In genomic region chr3:4429648-4430350, GRCh38 we compare ENCODE assay signal across 27 cellular contexts. TPM values are rescaled to one million over a fixed set of nuclear protein-coding genes. Genes with fewer than 3 reads are reported as not detected.
DNase-seq lines count a peak whose midpoint lies in the region; ATAC-seq, FAIRE-seq and TF ChIP-seq lines count a peak whose summit lies in the region.
"Had no signal": no experiment of that assay in that cellular context is flagged by ENCODE, and none has a peak within 500 bp of the region (broad histone marks: within the 10 kb centered on the region; RNA-seq: fewer than 3 reads in every experiment).

No MANE protein-coding gene starts in this region.

- no peaks in the 10 kb centered on the region for H4K20me1 ChIP-seq in Loucy (ENCODE audit: insufficient read depth, low read length, poor library complexity, severe bottlenecking)

- no peak overlapping the region for H3K4me3 Mint-ChIP-seq in activated CD8-positive, alpha-beta T cell treated with anti-CD3 and anti-CD28 coated beads for 36 hours
- H3K4me3 Mint-ChIP-seq: CD4-positive, alpha-beta memory T cell; IgD-negative memory B cell had no signal

- TF ChIP-seq EP300 in A549 (IDR thresholded peaks at IDR 0.05): no peak

- no peaks in the 10 kb centered on the region for H3K27me3 Mint-ChIP-seq in activated CD8-positive, alpha-beta T cell treated with anti-CD3 and anti-CD28 coated beads for 36 hours
- H3K27me3 Mint-ChIP-seq: CD4-positive, alpha-beta memory T cell; IgD-negative memory B cell had no signal

- 74% methylated on average over 6 of the region's 6 CpGs for WGBS in A549 (ENCODE audit: missing lambda C conversion rate)

- peaks cover 7% of the 10 kb centered on the region; the same call in 2 of the 3 replicates for H3K4me1 ChIP-seq in A549
- H3K4me1 ChIP-seq in Loucy (ENCODE audit: insufficient read depth, low read length, poor library complexity, severe bottlenecking): peaks cover 19% of the 10 kb centered on the region
- peaks cover 13% of the 10 kb centered on the region for H3K4me1 ChIP-seq in left ventricle myocardium inferior

- peak; percentile 43 to 62; a peak in 2 of 6 replicates for ATAC-seq in A549
- ATAC-seq in activated CD8-positive, alpha-beta T cell treated with anti-CD3 and anti-CD28 coated beads for 36 hours: no peak
- no peak for ATAC-seq in omental fat pad (ENCODE audit: low FRiP score)
- ATAC-seq: GM12878, HCT116 had no signal

- H3K9me3 ChIP-seq in A549 (no peaks in the 10 kb centered on the region), Loucy (ENCODE audit: insufficient read depth, low read depth, low read length) (peaks cover 4% of the 10 kb centered on the region; the same call in 1 of the 2 replicates), left ventricle myocardium inferior (replicated peaks) (peaks cover 12% of the 10 kb centered on the region)

- H3F3A ChIP-seq in Loucy (ENCODE audit: low read depth): no peaks in the 10 kb centered on the region

- no peaks in the 10 kb centered on the region for H3K36me3 ChIP-seq in Loucy (ENCODE audit: insufficient read depth, low read length)
- H3K36me3 ChIP-seq in left ventricle myocardium inferior: peaks cover 17% of the 10 kb centered on the region

- no peaks in the 10 kb centered on the region for H3K9me2 ChIP-seq in Loucy (replicated peaks; ENCODE audit: low read depth, low read length)

- no peak for FAIRE-seq in A549 (lab: Jason Lieb, UNC)
- FAIRE-seq: GM12878 had no signal

- H3K27me3 ChIP-seq in Loucy (ENCODE audit: insufficient read depth, low read length, poor library complexity, severe bottlenecking) (no peaks in the 10 kb centered on the region), left ventricle myocardium inferior (ENCODE audit: low read depth) (no peaks in the 10 kb centered on the region)

- TF ChIP-seq CTCF in A549 (IDR thresholded peaks at IDR 0.05) (no peak), Loucy (conservative IDR thresholded peaks at IDR 0.05; ENCODE audit: low read length) (0 out of 2 replicates have a peak, but pooled peaks have one; percentile 11), left ventricle myocardium inferior (IDR thresholded peaks at IDR 0.05; ENCODE audit: borderline replicate concordance) (peak; percentile 32), omental fat pad (IDR thresholded peaks at IDR 0.05) (no peak)
- no peak for TF ChIP-seq CTCF in activated CD8-positive, alpha-beta T cell treated with anti-CD3 and anti-CD28 coated beads for 36 hours (IDR thresholded peaks at IDR 0.05)

- H3K4me2 ChIP-seq in A549 (no peak overlapping the region), Loucy (ENCODE audit: low read depth, low read length, poor library complexity, severe bottlenecking) (no peak overlapping the region)
- H3K4me2 ChIP-seq: KMS-11 had no signal

- H3K27ac Mint-ChIP-seq in activated CD8-positive, alpha-beta T cell treated with anti-CD3 and anti-CD28 coated beads for 36 hours: no peak overlapping the region

- H3K36me3 Mint-ChIP-seq in activated CD8-positive, alpha-beta T cell treated with anti-CD3 and anti-CD28 coated beads for 36 hours (ENCODE audit: low read depth): peaks cover 13% of the 10 kb centered on the region

- DNase-seq in A549 (ENCODE audit: low read depth in 1 of 2, low spot score in 1 of 2) (no peak), dermis microvascular lymphatic vessel endothelial cell (ENCODE audit: low read depth in 2 of 2) (peak; percentile 56 to 66), left ventricle myocardium inferior (no peak), COLO668 (lab: John Stamatoyannopoulos, UW; ENCODE audit: unreplicated experiment) (no peak), omental fat pad (ENCODE audit: low spot score) (no peak)
- no peak for DNase-seq in activated CD8-positive, alpha-beta T cell treated with anti-CD3 and anti-CD28 coated beads for 36 hours
- DNase-seq: C1 segment of cervical spinal cord; CD4-positive, alpha-beta memory T cell; DMS 273 treated with DMSO at 0.1 percent for 48 hours; DMS79; EL; GDM1; NCI-H1048; NCI-H1417; NCI-H1694; NCI-H2029 treated with DMSO at 0.1 percent for 48 hours; NCI-H2227 treated with DMSO at 0.1 percent for 48 hours; NCI-H510A; NCI-H69; RPMI8226; SHP77 treated with DMSO at 0.1 percent for 48 hours had no signal

- no peaks in the 10 kb centered on the region for H3K79me2 ChIP-seq in Loucy (ENCODE audit: insufficient read depth, low read length)

- H3K4me3 ChIP-seq in A549: no peak overlapping the region
- H3K4me3 ChIP-seq in Loucy (ENCODE audit: low read length, poor library complexity, severe bottlenecking): no peak overlapping the region
- H3K4me3 ChIP-seq in left ventricle myocardium inferior: no peak overlapping the region
- H3K4me3 ChIP-seq: GM12878 had no signal

- H3K9me3 Mint-ChIP-seq in activated CD8-positive, alpha-beta T cell treated with anti-CD3 and anti-CD28 coated beads for 36 hours: peaks cover 3% of the 10 kb centered on the region
- H3K9me3 Mint-ChIP-seq: CD4-positive, alpha-beta memory T cell had no signal

- CTCF ChIA-PET in A549 (lab: Yijun Ruan, JAX): no interaction called here
- CTCF ChIA-PET in activated CD8-positive, alpha-beta T cell treated with anti-CD3 and anti-CD28 coated beads for 36 hours (lab: Charles Lee): no interaction called here

- 0 out of 2 replicates have a peak overlapping the region, but pooled peaks have one; percentile 16 for H2AFZ ChIP-seq in Loucy (ENCODE audit: low read length)

- intact Hi-C loops in left ventricle myocardium inferior (cut with micrococcal nuclease): no loop called here
- intact Hi-C loops in activated CD8-positive, alpha-beta T cell treated with anti-CD3 and anti-CD28 coated beads for 36 hours (cut with micrococcal nuclease): no loop called here

- peaks cover 17% of the 10 kb centered on the region for H3K4me1 Mint-ChIP-seq in activated CD8-positive, alpha-beta T cell treated with anti-CD3 and anti-CD28 coated beads for 36 hours (ENCODE audit: low read depth)

- TF ChIP-seq RAD21 in A549 (conservative IDR thresholded peaks at IDR 0.05 in 1 of 2, IDR thresholded peaks at IDR 0.05 in 1 of 2): no peak

- POLR2A ChIA-PET in A549 (lab: Yijun Ruan, JAX): no interaction called here
- POLR2A ChIA-PET in activated CD8-positive, alpha-beta T cell treated with anti-CD3 and anti-CD28 coated beads for 36 hours (lab: Charles Lee): interaction anchor here (1.0 kb wide), 1 partner anchor 156 kb away, joined by 3 read pairs; no protein-coding TSS in a partner anchor

- H3K9ac ChIP-seq in Loucy (ENCODE audit: low read depth, low read length, poor library complexity, severe bottlenecking): no peak overlapping the region
- H3K9ac ChIP-seq: KMS-11 had no signal

- TF ChIP-seq POLR2A in A549 (IDR thresholded peaks at IDR 0.05; ENCODE audit: low read length): no peak

- H3K27ac ChIP-seq in A549 (no peak overlapping the region), left ventricle myocardium inferior (replicated peaks) (no peak overlapping the region)
- H3K27ac ChIP-seq: HL-60, KMS-11 had no signal

TF ChIP-seq in A549, 52 proteins besides CTCF, POLR2A, EP300 and RAD21 (continues in another document):
- TF ChIP-seq, protein P1, sequence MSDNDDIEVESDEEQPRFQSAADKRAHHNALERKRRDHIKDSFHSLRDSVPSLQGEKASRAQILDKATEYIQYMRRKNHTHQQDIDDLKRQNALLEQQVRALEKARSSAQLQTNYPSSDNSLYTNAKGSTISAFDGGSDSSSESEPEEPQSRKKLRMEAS (IDR thresholded peaks at IDR 0.05): no peak
- TF ChIP-seq HDAC2 (IDR thresholded peaks at IDR 0.05): no peak
- no peak for TF ChIP-seq ZFP36 (IDR thresholded peaks at IDR 0.05; ENCODE audit: borderline replicate concordance, partially characterized antibody)
- no peak for TF ChIP-seq KDM1A (IDR thresholded peaks at IDR 0.05; ENCODE audit: low read depth)
- TF ChIP-seq, protein P2, sequence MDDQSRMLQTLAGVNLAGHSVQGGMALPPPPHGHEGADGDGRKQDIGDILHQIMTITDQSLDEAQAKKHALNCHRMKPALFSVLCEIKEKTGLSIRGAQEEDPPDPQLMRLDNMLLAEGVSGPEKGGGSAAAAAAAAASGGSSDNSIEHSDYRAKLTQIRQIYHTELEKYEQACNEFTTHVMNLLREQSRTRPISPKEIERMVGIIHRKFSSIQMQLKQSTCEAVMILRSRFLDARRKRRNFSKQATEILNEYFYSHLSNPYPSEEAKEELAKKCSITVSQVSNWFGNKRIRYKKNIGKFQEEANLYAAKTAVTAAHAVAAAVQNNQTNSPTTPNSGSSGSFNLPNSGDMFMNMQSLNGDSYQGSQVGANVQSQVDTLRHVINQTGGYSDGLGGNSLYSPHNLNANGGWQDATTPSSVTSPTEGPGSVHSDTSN (IDR thresholded peaks at IDR 0.05): no peak
- TF ChIP-seq, protein P3, sequence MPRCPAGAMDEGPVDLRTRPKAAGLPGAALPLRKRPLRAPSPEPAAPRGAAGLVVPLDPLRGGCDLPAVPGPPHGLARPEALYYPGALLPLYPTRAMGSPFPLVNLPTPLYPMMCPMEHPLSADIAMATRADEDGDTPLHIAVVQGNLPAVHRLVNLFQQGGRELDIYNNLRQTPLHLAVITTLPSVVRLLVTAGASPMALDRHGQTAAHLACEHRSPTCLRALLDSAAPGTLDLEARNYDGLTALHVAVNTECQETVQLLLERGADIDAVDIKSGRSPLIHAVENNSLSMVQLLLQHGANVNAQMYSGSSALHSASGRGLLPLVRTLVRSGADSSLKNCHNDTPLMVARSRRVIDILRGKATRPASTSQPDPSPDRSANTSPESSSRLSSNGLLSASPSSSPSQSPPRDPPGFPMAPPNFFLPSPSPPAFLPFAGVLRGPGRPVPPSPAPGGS (IDR thresholded peaks at IDR 0.05): no peak
- TF ChIP-seq CHD4 (IDR thresholded peaks at IDR 0.05; ENCODE audit: borderline replicate concordance): no peak
- no peak for TF ChIP-seq SMC3 (IDR thresholded peaks at IDR 0.05)
- TF ChIP-seq GATA3 (IDR thresholded peaks at IDR 0.05; ENCODE audit: borderline replicate concordance): no peak
- no peak for TF ChIP-seq NPAS2 (CRISPR knock-in tag; IDR thresholded peaks at IDR 0.05; ENCODE audit: borderline replicate concordance)
- no peak for TF ChIP-seq FOSB (CRISPR knock-in tag; IDR thresholded peaks at IDR 0.05)
- TF ChIP-seq TP53 (CRISPR knock-in tag; IDR thresholded peaks at IDR 0.05): no peak
- TF ChIP-seq FOSL2 (IDR thresholded peaks at IDR 0.05): no peak
- TF ChIP-seq FOSL2 (CRISPR knock-in tag; IDR thresholded peaks at IDR 0.05): no peak
- TF ChIP-seq RCOR1 (IDR thresholded peaks at IDR 0.05; ENCODE audit: low read depth, low read length): no peak
- TF ChIP-seq TFCP2L1 (CRISPR knock-in tag; IDR thresholded peaks at IDR 0.05): no peak

RNA-seq across cellular contexts. Expression of gene SUMF1, which starts 37.3 kb away (rescaled TPM):
- polyA plus RNA-seq in A549 (2011; rRNA removed): 23.4 and 25.4 TPM in 2 replicates
- polyA plus RNA-seq in A549 (2012; cell fraction: cytosol; rRNA removed): 14.4 and 20.2 TPM in 2 replicates
- 17.2 and 25.1 TPM in 2 replicates for polyA plus RNA-seq in A549 (2012; cell fraction: nucleus; rRNA removed)
- polyA plus RNA-seq in A549 (2017; fragmentation: RNase III; extraction: RNeasy Plus Mini Kit Qiagen cat#74134 plus additional on column Dnase treatment): 19.2 to 20.9 TPM (median 20.9 TPM) in 3 replicates
- 22.8 and 23.1 TPM in 2 replicates for polyA minus RNA-seq in A549 (2011; rRNA and poly(A)+ RNA removed)
- 45.1 and 77.0 TPM in 2 replicates for total RNA-seq in dermis microvascular lymphatic vessel endothelial cell
- total RNA-seq in left ventricle myocardium inferior: 8.6 TPM
- 1 to 10 TPM; 6.4 to 6.6 TPM for total RNA-seq in activated CD8-positive, alpha-beta T cell treated with anti-CD3 and anti-CD28 coated beads for 36 hours
- 10 to 100 TPM; 44.9 to 61.1 (median 53.8) TPM for total RNA-seq in omental fat pad

Comparison
In these comparisons a context has a peak if more than half of its experiments do, and no peak if none do; other contexts are left out.
1. ATAC-seq: peak in A549 (2 of 2); none in activated CD8-positive, alpha-beta T cell treated with anti-CD3 and anti-CD28 coated beads for 36 hours (single experiment) and omental fat pad (single experiment).
2. DNase-seq: peak in dermis microvascular lymphatic vessel endothelial cell (2 of 2); none in A549 (0 of 2), left ventricle myocardium inferior (single experiment), COLO668 (single experiment), activated CD8-positive, alpha-beta T cell treated with anti-CD3 and anti-CD28 coated beads for 36 hours (single experiment) and omental fat pad (single experiment).
3. CTCF ChIP-seq: peak in Loucy (single experiment) and left ventricle myocardium inferior (single experiment); none in A549 (single experiment), activated CD8-positive, alpha-beta T cell treated with anti-CD3 and anti-CD28 coated beads for 36 hours (single experiment) and omental fat pad (0 of 3).